Comparison of ENCODE assay signal across 11 cellular contexts in the genomic region with DNA sequence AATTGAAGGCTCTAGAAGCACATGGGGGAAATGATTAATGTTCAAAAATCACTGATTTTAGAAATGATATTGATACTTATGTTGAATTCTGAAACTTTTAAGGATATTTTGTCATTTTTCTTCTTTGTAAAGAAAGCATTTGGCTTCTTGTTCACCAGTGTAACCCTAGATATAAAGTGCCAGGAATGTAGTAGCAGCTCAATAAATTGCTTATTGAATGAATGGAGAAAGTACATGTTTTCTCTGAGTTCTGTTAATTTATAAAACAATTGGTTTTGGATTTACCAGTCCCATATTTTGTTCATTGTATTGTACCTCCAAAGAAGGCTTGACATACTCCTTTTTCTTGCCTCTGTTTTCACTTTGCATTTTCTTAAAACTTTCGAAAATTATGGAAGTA. TPM values are rescaled to one million over a fixed set of nuclear protein-coding genes. Genes with fewer than 3 reads are reported as not detected.
DNase-seq lines count a peak whose midpoint lies in the region; ATAC-seq, FAIRE-seq and TF ChIP-seq lines count a peak whose summit lies in the region.
"Had no signal": no experiment of that assay in that cellular context is flagged by ENCODE, and none has a peak within 500 bp of the region (broad histone marks: within the 10 kb centered on the region; RNA-seq: fewer than 3 reads in every experiment).

No MANE protein-coding gene starts in this region.

- TF ChIP-seq POLR2A in heart left ventricle (IDR thresholded peaks at IDR 0.05) = no peak

- H3K27ac ChIP-seq in heart left ventricle (peak overlapping the region in 11 of 12 donors; percentile 91 to 99 (median 96)), iPS-18a (ENCODE audit: low read length) (no peak overlapping the region)

- H3K27me3 ChIP-seq in heart left ventricle (no peaks in the 10 kb centered on the region), iPS-18a (ENCODE audit: control insufficient read depth, insufficient read depth, low read length) (peaks cover 20% of the 10 kb centered on the region)
- H3K27me3 ChIP-seq: breast epithelium, esophagus muscularis mucosa had no signal

- no peaks in the 10 kb centered on the region for H3K36me3 Mint-ChIP-seq in T-helper 17 cell (ENCODE audit: low read depth)
- no peaks in the 10 kb centered on the region for H3K36me3 Mint-ChIP-seq in type B pancreatic cell

- no peak for FAIRE-seq in frontal cortex (lab: Jason Lieb, UNC)

- no peak for DNase-seq in heart left ventricle
- DNase-seq in Right ventricle myocardium inferior (ENCODE audit: missing footprints) = no peak
- DNase-seq in T-helper 17 cell = no peak
- DNase-seq in type B pancreatic cell (ENCODE audit: extremely low spot score, unreplicated experiment) = no peak
- DNase-seq in left colon = no peak
- no peak for DNase-seq in activated CD4-positive, CD25-positive, alpha-beta regulatory T cell treated with anti-CD3 and anti-CD28 coated beads, Interleukin-2, amount 50 U/mL, for 72 hours
- DNase-seq in frontal cortex (ENCODE audit: low spot score in 2 of 2) = no peak
- DNase-seq: NCI-H2227 treated with DMSO at 0.1 percent for 48 hours had no signal

- peaks cover 3 to 79% (median 55%) of the 10 kb centered on the region in 12 donors for H3K4me1 ChIP-seq in heart left ventricle
- H3K4me1 ChIP-seq in iPS-18a (ENCODE audit: control insufficient read depth, low read depth, low read length) = peaks cover 35% of the 10 kb centered on the region

- H3K27me3 Mint-ChIP-seq in T-helper 17 cell (no peaks in the 10 kb centered on the region), type B pancreatic cell (peaks cover 12% of the 10 kb centered on the region)

- H3K27ac Mint-ChIP-seq in T-helper 17 cell (peak overlapping the region; percentile 97), type B pancreatic cell (no peak overlapping the region)

- H3K4me1 Mint-ChIP-seq in T-helper 17 cell = peaks cover 53% of the 10 kb centered on the region
- peaks cover 60% of the 10 kb centered on the region for H3K4me1 Mint-ChIP-seq in type B pancreatic cell (ENCODE audit: unreplicated experiment)

- H3K36me3 ChIP-seq in heart left ventricle (no peaks in the 10 kb centered on the region), iPS-18a (ENCODE audit: control insufficient read depth, low read depth, low read length) (no peaks in the 10 kb centered on the region)
- H3K36me3 ChIP-seq: breast epithelium, esophagus muscularis mucosa had no signal

- H3K4me3 Mint-ChIP-seq in T-helper 17 cell = peak overlapping the region; percentile 98
- peak overlapping the region; percentile 48 for H3K4me3 Mint-ChIP-seq in type B pancreatic cell

- H3K9me3 ChIP-seq in heart left ventricle = no peaks in the 10 kb centered on the region
- H3K9me3 ChIP-seq in T-helper 17 cell (ENCODE audit: control insufficient read depth, low read length, poor library complexity, severe bottlenecking) = no peaks in the 10 kb centered on the region
- H3K9me3 ChIP-seq in iPS-18a (ENCODE audit: control insufficient read depth, low read depth, low read length) = no peaks in the 10 kb centered on the region
- H3K9me3 ChIP-seq: breast epithelium, esophagus muscularis mucosa had no signal

- H3K9me3 Mint-ChIP-seq in type B pancreatic cell = no peaks in the 10 kb centered on the region

- ATAC-seq in heart left ventricle (no peak), Right ventricle myocardium inferior (no peak), T-helper 17 cell (no peak), left colon (no peak)

- TF ChIP-seq CTCF in heart left ventricle (IDR thresholded peaks at IDR 0.05) (no peak), type B pancreatic cell (conservative IDR thresholded peaks at IDR 0.05) (no peak)

- H3K4me3 ChIP-seq in heart left ventricle = peak overlapping the region in 8 of 12 donors; percentile 78 to 93 (median 91)
- H3K4me3 ChIP-seq in iPS-18a (ENCODE audit: low read length) = peak overlapping the region; percentile 81

- 87 to 95% (median 91%) methylated on average over 1 of the region's 1 CpG for WGBS in heart left ventricle, 4 donors

- intact Hi-C loops in heart left ventricle (cut with DNase I) = loop anchor here (2.0 to 10.0 kb wide), 10 partner anchors 122 to 348 kb away; a partner anchor contains a TSS
- intact Hi-C loops in Right ventricle myocardium inferior (cut with DNase I) = loop anchor here (5.0 kb wide), 3 partner anchors 145 to 285 kb away; no protein-coding TSS in a partner anchor
- intact Hi-C loops in left colon (cut with DNase I, micrococcal nuclease) = no loop called here

- H3K9ac ChIP-seq in iPS-18a (ENCODE audit: low read length) = no peak overlapping the region

RNA-seq across cellular contexts. Expression of a gene that starts 2.4 kb away (rescaled TPM):
- total RNA-seq in heart left ventricle (10 to 100 TPM; 47.1 to 80.9 (median 54.7) TPM), Right ventricle myocardium inferior (72.9 TPM), T-helper 17 cell (10 to 100 TPM; 53.5 to 55.3 TPM), type B pancreatic cell (ENCODE audit: low replicate concordance) (6.5 and 10.6 TPM in 2 replicates), left colon (10 to 100 TPM; 15.3 to 28.7 TPM), frontal cortex (122 TPM)
- 10 to 100 TPM; 10.4 to 21.1 TPM for polyA plus RNA-seq in heart left ventricle

Comparison
In these comparisons a context has a peak if more than half of its experiments do, and no peak if none do; other contexts are left out.
1. intact Hi-C loops: an anchor here in heart left ventricle (2.0 to 10.0 kb wide) and Right ventricle myocardium inferior (5.0 kb wide); none called in left colon.